35 cellular contexts compared by ENCODE assay signal in the genomic region with DNA sequence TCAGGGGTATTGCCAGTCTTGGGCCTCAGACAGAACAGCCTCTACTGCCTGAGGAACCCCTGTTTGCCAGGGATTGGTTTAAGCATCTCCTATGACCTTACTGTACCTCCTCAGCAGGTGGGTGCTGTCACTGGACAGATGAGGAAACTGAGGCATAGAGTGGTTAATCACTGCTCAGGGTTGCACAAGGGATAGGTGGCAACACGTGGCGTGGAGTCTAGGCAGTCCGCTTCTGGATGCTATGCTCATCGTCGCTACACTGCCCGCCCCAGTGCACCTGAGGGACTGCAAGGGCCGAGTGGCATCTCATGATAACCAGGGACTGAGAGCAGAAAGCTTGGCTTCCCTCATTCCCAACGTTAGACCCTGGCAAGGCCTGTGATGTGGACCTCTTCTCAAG.
"Had no signal": no experiment of that assay in that cellular context is flagged by ENCODE, and none has a peak within 500 bp of the region (broad histone marks: within the 10 kb centered on the region; RNA-seq: fewer than 3 reads in every experiment).

No MANE protein-coding gene starts in this region.

- DNase-seq: activated B cell treated with CpG ODN at 0.5 μM for 24 hours; activated CD4-positive, alpha-beta T cell treated with anti-CD3 and anti-CD28 coated beads for 48 hours; activated CD4-positive, alpha-beta T cell treated with anti-CD3 and anti-CD28 coated beads, Interleukin-2, amount 50 U/mL, for 1 hour; activated CD4-positive, alpha-beta T cell treated with anti-CD3 and anti-CD28 coated beads, Interleukin-2, amount 50 U/mL, for 48 hours; activated CD8-positive, alpha-beta memory T cell treated with anti-CD3 and anti-CD28 coated beads, Interleukin-2, amount 10 ng/mL, durations not matched to agents 7 days and 5 days; activated CD8-positive, alpha-beta memory T cell treated with anti-CD3 and anti-CD28 coated beads, Interleukin-2, amount 50 U/mL, for 4 hours; activated CD8-positive, alpha-beta T cell treated with anti-CD3 and anti-CD28 coated beads, Interleukin-2, amount 10 ng/mL, durations not matched to agents 7 days and 5 days; activated gamma-delta T cell treated with Interleukin-2 at 50 U/mL for 16 hours; activated naive CD4-positive, alpha-beta T cell treated with anti-CD3 and anti-CD28 coated beads, Interleukin-2, amount 50 U/mL, for 16 hours; activated naive CD4-positive, alpha-beta T cell treated with Interleukin-2 at 50 U/mL for 16 hours; activated T-cell treated with anti-CD3 and anti-CD28 coated beads, Interleukin-2, amount 50 U/mL, for 1 hour; activated T-cell treated with anti-CD3 and anti-CD28 coated beads, Interleukin-2, amount 50 U/mL, for 48 hours; amniotic stem cell; anterior cingulate cortex; brain microvascular endothelial cell; effector memory CD4-positive, alpha-beta T cell; endodermal cell; foreskin fibroblast; T-helper 1 cell; T-helper 17 cell; T1000; WERI-Rb-1 had no signal

- H3K4me1 Mint-ChIP-seq: activated B cell treated with CpG ODN at 0.5 μM for 24 hours; activated CD8-positive, alpha-beta memory T cell treated with anti-CD3 and anti-CD28 coated beads, Interleukin-2, amount 10 ng/mL, durations not matched to agents 7 days and 5 days; central memory CD8-positive, alpha-beta T cell; T-helper 17 cell had no signal

- H3K9me3 Mint-ChIP-seq: activated B cell treated with CpG ODN at 0.5 μM for 24 hours; activated T-helper 1 cell treated with anti-CD3 and anti-CD28 coated beads, Interleukin-12 subunit alpha, Interleukin-12 subunit beta, Interleukin-2, Interleukin-4 antibody, amounts not matched to agents 30 ng/mL and 10 ng/mL and 1 ng/mL, durations not matched to agents 14 hours and 24 hours and 36 hours; activated T-helper 2 cell treated with anti-CD3 and anti-CD28 coated beads, Interferon-gamma antibody, Interleukin-2, Interleukin-4, amounts not matched to agents 10 μg/mL and 5 μg/mL and 100 μg/mL, durations not matched to agents 14 hours and 24 hours and 36 hours; central memory CD8-positive, alpha-beta T cell; dendritic cell treated with granulocyte-macrophage colony-stimulating factor and Interleukin-4, amounts not matched to agents 40 ng/mL and 50 ng/mL, for 4 days; endodermal cell; T-helper 2 cell treated with Interferon-gamma antibody and Interleukin-4, amounts not matched to agents 5 μg/mL and 100 μg/mL, for 36 hours had no signal

- H3K4me3 Mint-ChIP-seq: activated B cell treated with CpG ODN at 0.5 μM for 24 hours; activated CD8-positive, alpha-beta memory T cell treated with anti-CD3 and anti-CD28 coated beads, Interleukin-2, amount 10 ng/mL, durations not matched to agents 7 days and 5 days; activated CD8-positive, alpha-beta T cell treated with anti-CD3 and anti-CD28 coated beads, Interleukin-2, amount 10 ng/mL, durations not matched to agents 7 days and 5 days; activated naive CD8-positive, alpha-beta T cell; activated T-helper 1 cell treated with anti-CD3 and anti-CD28 coated beads, Interleukin-12 subunit alpha, Interleukin-12 subunit beta, Interleukin-2, Interleukin-4 antibody, amounts not matched to agents 30 ng/mL and 10 ng/mL and 1 ng/mL, durations not matched to agents 14 hours and 24 hours and 36 hours; central memory CD8-positive, alpha-beta T cell; dendritic cell treated with granulocyte-macrophage colony-stimulating factor and Interleukin-4, amounts not matched to agents 40 ng/mL and 50 ng/mL, for 4 days; endodermal cell; T-helper 17 cell; T-helper 2 cell treated with Interferon-gamma antibody and Interleukin-4, amounts not matched to agents 5 μg/mL and 100 μg/mL, for 36 hours had no signal

- FAIRE-seq: astrocyte, bronchial epithelial cell, frontal cortex had no signal

- H3K36me3 Mint-ChIP-seq: activated CD8-positive, alpha-beta memory T cell treated with anti-CD3 and anti-CD28 coated beads, Interleukin-2, amount 10 ng/mL, durations not matched to agents 7 days and 5 days; activated naive CD8-positive, alpha-beta T cell had no signal

- ATAC-seq: activated CD4-positive, CD25-positive, alpha-beta regulatory T cell treated with anti-CD3 and anti-CD28 coated beads, Interleukin-2, amount 50 U/mL, for 24 hours; activated CD8-positive, alpha-beta memory T cell treated with anti-CD3 and anti-CD28 coated beads, Interleukin-2, amount 10 ng/mL, durations not matched to agents 7 days and 5 days; activated CD8-positive, alpha-beta T cell treated with anti-CD3 and anti-CD28 coated beads, Interleukin-2, amount 10 ng/mL, durations not matched to agents 7 days and 5 days; esophagus mucosa; T-helper 17 cell had no signal

- H3K27me3 ChIP-seq: brain microvascular endothelial cell had no signal

- H3K4me3 ChIP-seq: coronary artery, dorsolateral prefrontal cortex had no signal

- H3K27ac ChIP-seq: brain microvascular endothelial cell, coronary artery, dorsolateral prefrontal cortex, WERI-Rb-1 had no signal

- H3K36me3 ChIP-seq: brain microvascular endothelial cell, WERI-Rb-1 had no signal

- H3K27ac Mint-ChIP-seq: activated B cell treated with CpG ODN at 0.5 μM for 24 hours; activated CD8-positive, alpha-beta memory T cell treated with anti-CD3 and anti-CD28 coated beads, Interleukin-2, amount 10 ng/mL, durations not matched to agents 7 days and 5 days; activated CD8-positive, alpha-beta T cell treated with anti-CD3 and anti-CD28 coated beads, Interleukin-2, amount 10 ng/mL, durations not matched to agents 7 days and 5 days; activated naive CD8-positive, alpha-beta T cell; activated T-helper 1 cell treated with anti-CD3 and anti-CD28 coated beads, Interleukin-12 subunit alpha, Interleukin-12 subunit beta, Interleukin-2, Interleukin-4 antibody, amounts not matched to agents 30 ng/mL and 10 ng/mL and 1 ng/mL, durations not matched to agents 14 hours and 24 hours and 36 hours; activated T-helper 2 cell treated with anti-CD3 and anti-CD28 coated beads, Interferon-gamma antibody, Interleukin-2, Interleukin-4, amounts not matched to agents 10 μg/mL and 5 μg/mL and 100 μg/mL, durations not matched to agents 14 hours and 24 hours and 36 hours; dendritic cell treated with granulocyte-macrophage colony-stimulating factor and Interleukin-4, amounts not matched to agents 40 ng/mL and 50 ng/mL, for 4 days; endodermal cell; T-helper 17 cell; T-helper 2 cell treated with Interferon-gamma antibody and Interleukin-4, amounts not matched to agents 5 μg/mL and 100 μg/mL, for 36 hours had no signal

- H3K27me3 Mint-ChIP-seq: activated CD8-positive, alpha-beta memory T cell treated with anti-CD3 and anti-CD28 coated beads, Interleukin-2, amount 10 ng/mL, durations not matched to agents 7 days and 5 days; activated naive CD8-positive, alpha-beta T cell had no signal
